35 cellular contexts compared by ENCODE assay signal in the genomic region with DNA sequence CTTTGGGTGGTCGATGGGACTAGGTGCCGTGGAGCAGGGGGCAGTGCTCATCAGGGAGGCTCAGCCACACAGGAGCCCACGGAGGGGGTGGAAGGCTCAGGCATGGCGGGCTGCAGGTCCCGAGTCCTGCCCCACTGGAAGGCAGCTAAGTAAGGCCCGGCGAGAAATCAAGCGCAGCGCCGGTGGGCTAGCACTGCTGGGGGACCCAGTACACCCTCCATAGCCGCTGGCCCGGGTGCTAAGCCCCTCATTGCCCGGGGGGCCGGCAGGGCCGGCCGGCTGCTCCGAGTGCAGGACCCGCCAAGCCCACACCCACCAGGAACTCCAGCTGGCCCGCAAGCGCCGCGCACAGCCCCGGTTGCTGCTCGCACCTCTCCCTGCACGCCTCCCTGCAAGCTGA. TPM values are rescaled to one million over a fixed set of nuclear protein-coding genes. Genes with fewer than 3 reads are reported as not detected.
DNase-seq lines count a peak whose midpoint lies in the region; ATAC-seq, FAIRE-seq and TF ChIP-seq lines count a peak whose summit lies in the region.
"Had no signal": no experiment of that assay in that cellular context is flagged by ENCODE, and none has a peak within 500 bp of the region (broad histone marks: within the 10 kb centered on the region; RNA-seq: fewer than 3 reads in every experiment).

No MANE protein-coding gene starts in this region.

- peak; percentile 3 for DNase-seq in stimulated activated CD4-positive, alpha-beta T cell treated with anti-CD3 and anti-CD28 coated beads, Interleukin-1b, Interleukin-23, amount 100 ng/mL, for 48 hours
- DNase-seq in stimulated activated CD4-positive, alpha-beta T cell treated with anti-CD3 and anti-CD28 coated beads, Interleukin-2, amount 100 ng/mL, for 24 hours = no peak
- no peak for DNase-seq in K562 (ENCODE audit: extremely low read depth in 1 of 4, low spot score in 3 of 4)
- peak; percentile 86 for DNase-seq in chondrocyte (ENCODE audit: low spot score)
- DNase-seq in endodermal cell = no peak
- no peak for DNase-seq in naive thymus-derived CD8-positive, alpha-beta T cell
- DNase-seq: 8988T; ACHN; AML-193; BE2C; C1 segment of cervical spinal cord; Caco-2; Calu3; CD4-positive, alpha-beta T cell; CD4-positive, CD25-positive, alpha-beta regulatory T cell; CD8-positive, alpha-beta memory T cell; CD8-positive, alpha-beta T cell; COR-L47; DMS 273 treated with DMSO at 0.1 percent for 48 hours; DMS153; DMS53; DMS79; DMS79 treated with DMSO at 0.1 percent for 48 hours; DND-41; EL had no signal

- H3K4me3 Mint-ChIP-seq in chondrocyte (ENCODE audit: unreplicated experiment) = no peak overlapping the region
- H3K4me3 Mint-ChIP-seq in endodermal cell = no peak overlapping the region
- no peak overlapping the region for H3K4me3 Mint-ChIP-seq in naive thymus-derived CD8-positive, alpha-beta T cell
- H3K4me3 Mint-ChIP-seq: B cell; CD14-positive monocyte; CD4-positive, alpha-beta memory T cell; CD4-positive, alpha-beta T cell; CD4-positive, CD25-positive, alpha-beta regulatory T cell; CD8-positive, alpha-beta memory T cell; CD8-positive, alpha-beta T cell had no signal

- H3K27ac Mint-ChIP-seq in chondrocyte (ENCODE audit: unreplicated experiment) (no peak overlapping the region), endodermal cell (no peak overlapping the region)
- H3K27ac Mint-ChIP-seq in naive thymus-derived CD8-positive, alpha-beta T cell = no peak overlapping the region
- H3K27ac Mint-ChIP-seq: B cell; CD14-positive monocyte; CD4-positive, alpha-beta T cell; CD4-positive, CD25-positive, alpha-beta regulatory T cell; CD8-positive, alpha-beta memory T cell; CD8-positive, alpha-beta T cell had no signal

- TF ChIP-seq POLR2A in K562 (conservative IDR thresholded peaks at IDR 0.05) = no peak

- H3K27me3 ChIP-seq in K562 (ENCODE audit: control insufficient read depth in 2 of 2, insufficient read depth in 2 of 2, low read length in 2 of 2) (no peaks in the 10 kb centered on the region), endodermal cell (ENCODE audit: control insufficient read depth, insufficient read depth, low read length, poor library complexity, severe bottlenecking) (no peaks in the 10 kb centered on the region)
- H3K27me3 ChIP-seq: BE2C; BLaER1; BLaER1 treated with 17β-estradiol and CSF1 and Interleukin-3, amounts not matched to agents 10 nM and 100 nM had no signal

- ATAC-seq in K562 = no peak
- no peak for ATAC-seq in naive thymus-derived CD8-positive, alpha-beta T cell
- ATAC-seq: A549; CD8-positive, alpha-beta T cell had no signal

- CTCF ChIA-PET in K562 (lab: Yijun Ruan, JAX; ENCODE audit: low intra/inter-chr PET ratio) = no interaction called here

- H3K4me1 ChIP-seq in K562 (replicated peaks in 1 of 2; ENCODE audit: control insufficient read depth in 2 of 2, insufficient read depth in 2 of 2, low read length in 2 of 2) (peaks cover 4 to 14% of the 10 kb centered on the region in 2 experiments; a peak in 3 of 5 replicates), endodermal cell (ENCODE audit: control insufficient read depth, insufficient read depth, low read length) (no peaks in the 10 kb centered on the region)
- H3K4me1 ChIP-seq: A549, BE2C, Caco-2 had no signal

- H3K36me3 ChIP-seq in K562 (ENCODE audit: control insufficient read depth, insufficient read depth, low read length) (peaks cover 68% of the 10 kb centered on the region), endodermal cell (ENCODE audit: control insufficient read depth, insufficient read depth, low read length) (peaks cover 93% of the 10 kb centered on the region)

- H3K79me2 ChIP-seq in K562 (ENCODE audit: control insufficient read depth, insufficient read depth, low read length) = no peaks in the 10 kb centered on the region

- H3K9me3 ChIP-seq in K562 (replicated peaks; ENCODE audit: control insufficient read depth, insufficient read depth, low read depth, low read length) = no peaks in the 10 kb centered on the region
- H3K9me3 ChIP-seq in endodermal cell (ENCODE audit: control insufficient read depth, low read length) = peaks cover 7% of the 10 kb centered on the region
- H3K9me3 ChIP-seq: A549; BE2C; BLaER1; BLaER1 treated with 17β-estradiol and CSF1 and Interleukin-3, amounts not matched to agents 10 nM and 100 nM; Caco-2 had no signal

- no peaks in the 10 kb centered on the region for H3K4me1 Mint-ChIP-seq in chondrocyte (ENCODE audit: low read depth)
- H3K4me1 Mint-ChIP-seq in endodermal cell = no peaks in the 10 kb centered on the region
- peaks cover 0 to 5% (median 0%) of the 10 kb centered on the region in 4 donors for H3K4me1 Mint-ChIP-seq in naive thymus-derived CD8-positive, alpha-beta T cell
- H3K4me1 Mint-ChIP-seq: B cell; CD14-positive monocyte; CD8-positive, alpha-beta memory T cell had no signal

- H3K4me3 ChIP-seq in K562 = no peak overlapping the region
- H3K4me3 ChIP-seq in endodermal cell (ENCODE audit: low read length) = no peak overlapping the region
- H3K4me3 ChIP-seq: A549; BLaER1; BLaER1 treated with 17β-estradiol and CSF1 and Interleukin-3, amounts not matched to agents 10 nM and 100 nM had no signal

- FAIRE-seq in K562 (lab: Jason Lieb, UNC) = no peak
- FAIRE-seq: A204.1, A549, D721Med had no signal

- POLR2A ChIA-PET in K562 (lab: Yijun Ruan, JAX) = interaction anchor here (0.6 kb wide), 2 partner anchors 1180 to 1245 kb away, joined by 3 read pairs; no protein-coding TSS in a partner anchor
- POLR2A ChIA-PET in naive thymus-derived CD8-positive, alpha-beta T cell (lab: Charles Lee) = no interaction called here

- H3K27ac ChIP-seq in K562 (ENCODE audit: extremely low read depth, low read depth, low read length) (no peak overlapping the region), endodermal cell (ENCODE audit: low read depth, low read length) (no peak overlapping the region)
- H3K27ac ChIP-seq: 22Rv1; A549; BLaER1; BLaER1 treated with 17β-estradiol and CSF1 and Interleukin-3, amounts not matched to agents 10 nM and 100 nM; C4-2B had no signal

- no peak for TF ChIP-seq CTCF in K562 (IDR thresholded peaks at IDR 0.05 in 2 of 3, conservative IDR thresholded peaks at IDR 0.05 in 1 of 3; ENCODE audit: insufficient read depth in 2 of 3, low read depth in 1 of 3, low read length in 3 of 3)
- TF ChIP-seq CTCF in chondrocyte (IDR thresholded peaks at IDR 0.05) = no peak
- TF ChIP-seq CTCF in endodermal cell (conservative IDR thresholded peaks at IDR 0.05) = no peak

- BruUV-seq in K562 (replicated peaks; lab: Mats Ljungman, UMichigan) = no TSS peak

- no peak for TF ChIP-seq EP300 in K562 (IDR thresholded peaks at IDR 0.05; ENCODE audit: low read length)

- H3K36me3 Mint-ChIP-seq in chondrocyte (ENCODE audit: low read depth) = peaks cover 45% of the 10 kb centered on the region
- H3K36me3 Mint-ChIP-seq in endodermal cell (ENCODE audit: low read depth) = peaks cover 84% of the 10 kb centered on the region
- peaks cover 12 to 93% (median 46%) of the 10 kb centered on the region in 3 donors for H3K36me3 Mint-ChIP-seq in naive thymus-derived CD8-positive, alpha-beta T cell

- H4K20me1 ChIP-seq in K562 (replicated peaks; ENCODE audit: control insufficient read depth, insufficient read depth, low read length) = no peaks in the 10 kb centered on the region; the same call in 1 of the 2 replicates
- H4K20me1 ChIP-seq: BLaER1 treated with 17β-estradiol and CSF1 and Interleukin-3, amounts not matched to agents 10 nM and 100 nM had no signal

- H3K4me2 ChIP-seq in K562 (ENCODE audit: insufficient read depth, low read length) = no peak overlapping the region
- H3K4me2 ChIP-seq: A549; BLaER1; BLaER1 treated with 17β-estradiol and CSF1 and Interleukin-3, amounts not matched to agents 10 nM and 100 nM had no signal

- H3K9me1 ChIP-seq in K562 (ENCODE audit: control insufficient read depth, insufficient read depth, low read length) = peaks cover 3% of the 10 kb centered on the region

- TF ChIP-seq RAD21 in K562 (CRISPR knock-in tag; conservative IDR thresholded peaks at IDR 0.05 in 1 of 2, IDR thresholded peaks at IDR 0.05 in 1 of 2) = no peak

- H2AFZ ChIP-seq in K562 (ENCODE audit: low read depth, low read length) = no peak overlapping the region

- no peaks in the 10 kb centered on the region for H3K9me3 Mint-ChIP-seq in chondrocyte (ENCODE audit: low read depth)
- H3K9me3 Mint-ChIP-seq in endodermal cell = no peaks in the 10 kb centered on the region
- no peaks in the 10 kb centered on the region for H3K9me3 Mint-ChIP-seq in naive thymus-derived CD8-positive, alpha-beta T cell
- H3K9me3 Mint-ChIP-seq: CD4-positive, alpha-beta memory T cell; CD4-positive, alpha-beta T cell; CD8-positive, alpha-beta memory T cell; CD8-positive, alpha-beta T cell had no signal

- intact Hi-C loops in K562 (cut with micrococcal nuclease) = no loop called here

- H3K27me3 Mint-ChIP-seq in chondrocyte (ENCODE audit: low read depth) (no peaks in the 10 kb centered on the region), endodermal cell (ENCODE audit: insufficient read depth) (no peaks in the 10 kb centered on the region)
- no peaks in the 10 kb centered on the region for H3K27me3 Mint-ChIP-seq in naive thymus-derived CD8-positive, alpha-beta T cell
- H3K27me3 Mint-ChIP-seq: B cell; CD4-positive, alpha-beta memory T cell; CD4-positive, alpha-beta T cell; CD4-positive, CD25-positive, alpha-beta regulatory T cell; CD8-positive, alpha-beta memory T cell had no signal

- WGBS in K562 (ENCODE audit: insufficient coverage, low coverage, missing lambda C conversion rate) = over 99% methylated on average over 18 of the region's 25 CpGs
- 96 to 97% methylated on average over 15 to 25 of the region's 25 CpGs for WGBS in endodermal cell (ENCODE audit: insufficient coverage in 1 of 2, insufficient read length in 1 of 2), 2 experiments

- H3K9ac ChIP-seq in K562 (ENCODE audit: insufficient read depth in 1 of 2, low read depth in 2 of 2, low read length in 2 of 2) (no peak overlapping the region), endodermal cell (ENCODE audit: extremely low read depth, low read length, poor library complexity, severe bottlenecking) (no peak overlapping the region)
- H3K9ac ChIP-seq: BLaER1; BLaER1 treated with 17β-estradiol and CSF1 and Interleukin-3, amounts not matched to agents 10 nM and 100 nM had no signal

- in situ Hi-C loops in K562 (cut with MboI) = no loop called here

RNA-seq across cellular contexts. Expression of gene TP53BP1, which starts 19.1 kb away (rescaled TPM):
- total RNA-seq in K562 (2011; cell fraction: chromatin; rRNA removed; ENCODE audit: low replicate concordance) = 87.9 and 206 TPM in 2 replicates
- total RNA-seq in K562 (2011; cell fraction: nucleolus; rRNA removed) = 50.7 and 55.4 TPM in 2 replicates
- total RNA-seq in K562 (2011; cell fraction: nucleoplasm; rRNA removed) = 69.3 and 81.3 TPM in 2 replicates
- total RNA-seq in K562 (2014; rRNA removed) (30.9 and 31.3 TPM in 2 replicates), K562 (2014; rRNA removed; fragmentation: Illumina TruSeq; extraction: Trizol) (37.6 and 38.1 TPM in 2 replicates), K562 (2015; rRNA removed; fragmentation: Illumina TruSeq; extraction: Trizol) (34.5 and 38.5 TPM in 2 replicates), K562 (2021) (32.8 and 32.9 TPM in 2 replicates), chondrocyte (44.8 to 71.1 TPM (median 45.6 TPM) in 3 replicates), endodermal cell (100 to 1,000 TPM in 1 of 2 donors, 10 to 100 TPM in 1; 85.4 to 114 TPM)
- polyA plus RNA-seq in K562 (2011; rRNA removed) (58.1 and 63.3 TPM in 2 replicates), K562 (2014; fragmentation: Illumina TruSeq; extraction: Trizol) (26.7 and 29.6 TPM in 2 replicates), K562 (2014; fragmentation: Nextera tagmentation; extraction: Ambion mirVana) (1 to 10 TPM; 5.7 to 6.3 TPM), K562 (2014; rRNA removed) (22.6 and 23.2 TPM in 2 replicates)
- polyA plus RNA-seq in K562 (2011; cell fraction: cytosol; rRNA removed) = 21.5 and 33.6 TPM in 2 replicates
- polyA plus RNA-seq in K562 (2011; cell fraction: nucleus; rRNA removed) = 80.2 and 82.6 TPM in 2 replicates
- 24.7 and 25.9 TPM in 2 replicates for polyA plus RNA-seq in K562 (2012)
- 114 and 126 TPM in 2 replicates for polyA minus RNA-seq in K562 (2011; rRNA and poly(A)+ RNA removed)
- polyA minus RNA-seq in K562 (2011; cell fraction: cytosol; rRNA and poly(A)+ RNA removed) = 37.3 and 40.7 TPM in 2 replicates
- polyA minus RNA-seq in K562 (2011; cell fraction: nucleus; rRNA and poly(A)+ RNA removed) = 56.7 and 78.5 TPM in 2 replicates
- 62.6 TPM for polyA plus RNA-seq in endodermal cell (2013, experiment 1 of 2)
- 62.0 TPM for polyA plus RNA-seq in endodermal cell (2013, experiment 2 of 2)
- 10 to 100 TPM; 34.9 to 37.7 TPM for total RNA-seq in naive thymus-derived CD8-positive, alpha-beta T cell
- 1 to 10 TPM; 6.5 to 8.5 (median 7.8) TPM for polyA plus RNA-seq in naive thymus-derived CD8-positive, alpha-beta T cell

RNA-seq across cellular contexts. Expression of gene MAP1A, which starts 43.5 kb away (rescaled TPM):
- 17.4 and 19.7 TPM in 2 replicates for total RNA-seq in K562 (2011; cell fraction: chromatin; rRNA removed; ENCODE audit: low replicate concordance)
- total RNA-seq in K562 (2011; cell fraction: nucleolus; rRNA removed) = 13.9 and 17.8 TPM in 2 replicates
- total RNA-seq in K562 (2011; cell fraction: nucleoplasm; rRNA removed) = 14.8 and 16.3 TPM in 2 replicates
- total RNA-seq in K562 (2014; rRNA removed) = 9.4 and 11.8 TPM in 2 replicates
- total RNA-seq in K562 (2014; rRNA removed; fragmentation: Illumina TruSeq; extraction: Trizol) = 6.9 and 7.3 TPM in 2 replicates
- total RNA-seq in K562 (2015; rRNA removed; fragmentation: Illumina TruSeq; extraction: Trizol) = 7.6 and 9.0 TPM in 2 replicates
- 18.6 and 20.3 TPM in 2 replicates for total RNA-seq in K562 (2021)
- 4.3 and 7.0 TPM in 2 replicates for polyA plus RNA-seq in K562 (2011; rRNA removed)
- polyA plus RNA-seq in K562 (2011; cell fraction: cytosol; rRNA removed) = 3.9 and 5.2 TPM in 2 replicates
- polyA plus RNA-seq in K562 (2011; cell fraction: nucleus; rRNA removed) = 4.0 and 5.8 TPM in 2 replicates
- polyA plus RNA-seq in K562 (2012) = 8.2 and 17.3 TPM in 2 replicates
- polyA plus RNA-seq in K562 (2014; fragmentation: Illumina TruSeq; extraction: Trizol) = 12.5 and 13.4 TPM in 2 replicates
- 1 to 10 TPM; 2.0 to 5.6 TPM for polyA plus RNA-seq in K562 (2014; fragmentation: Nextera tagmentation; extraction: Ambion mirVana)
- 4.4 and 4.7 TPM in 2 replicates for polyA plus RNA-seq in K562 (2014; rRNA removed)
- polyA minus RNA-seq in K562 (2011; rRNA and poly(A)+ RNA removed) = 18.8 and 20.5 TPM in 2 replicates
- polyA minus RNA-seq in K562 (2011; cell fraction: cytosol; rRNA and poly(A)+ RNA removed) = 21.0 and 24.4 TPM in 2 replicates
- 7.3 and 9.3 TPM in 2 replicates for polyA minus RNA-seq in K562 (2011; cell fraction: nucleus; rRNA and poly(A)+ RNA removed)
- 95.3 to 99.9 TPM (median 96.3 TPM) in 3 replicates for total RNA-seq in chondrocyte
- total RNA-seq in endodermal cell = 1 to 10 TPM in 1 of 2 donors, under 1 TPM in 1; 0.66 to 1.1 TPM
- 13.7 TPM for polyA plus RNA-seq in endodermal cell (2013, experiment 1 of 2)
- polyA plus RNA-seq in endodermal cell (2013, experiment 2 of 2) = 14.5 TPM
- under 1 TPM; 0.22 to 0.39 TPM for total RNA-seq in naive thymus-derived CD8-positive, alpha-beta T cell
- under 1 TPM in 2 of 3 donors, not detected in 1; 0.05 to 0.26 TPM for polyA plus RNA-seq in naive thymus-derived CD8-positive, alpha-beta T cell

Comparison
In these comparisons a context has a peak if more than half of its experiments do, and no peak if none do; other contexts are left out.
1. DNase-seq: peak in stimulated activated CD4-positive, alpha-beta T cell treated with anti-CD3 and anti-CD28 coated beads, Interleukin-1b, Interleukin-23, amount 100 ng/mL, for 48 hours (single experiment) and chondrocyte (single experiment); none in stimulated activated CD4-positive, alpha-beta T cell treated with anti-CD3 and anti-CD28 coated beads, Interleukin-2, amount 100 ng/mL, for 24 hours (0 of 2), K562 (0 of 4), endodermal cell (single experiment) and naive thymus-derived CD8-positive, alpha-beta T cell (0 of 10).